27 cellular contexts compared by ENCODE assay signal in genomic region chr2:133204461-133204860, GRCh38.
DNase-seq lines count a peak whose midpoint lies in the region; FAIRE-seq and TF ChIP-seq lines count a peak whose summit lies in the region.
"Had no signal": no experiment of that assay in that cellular context is flagged by ENCODE, and none has a peak within 500 bp of the region (broad histone marks: within the 10 kb centered on the region; RNA-seq: fewer than 3 reads in every experiment).

No MANE protein-coding gene starts in this region.

- no peak overlapping the region for H3K4me3 ChIP-seq in fibroblast of villous mesenchyme (ENCODE audit: low read depth, low read length)
- no peak overlapping the region for H3K4me3 ChIP-seq in prostate gland
- H3K4me3 ChIP-seq: BLaER1, GM12878 had no signal

- no peak for TF ChIP-seq CTCF in AG09319 (IDR thresholded peaks at IDR 0.05; ENCODE audit: low read depth, low read length)
- no peak for TF ChIP-seq CTCF in fibroblast of villous mesenchyme (IDR thresholded peaks at IDR 0.05; ENCODE audit: insufficient read depth, low read depth, low read length)
- no peak for TF ChIP-seq CTCF in prostate gland (IDR thresholded peaks at IDR 0.05)

- no peaks in the 10 kb centered on the region for H3K27me3 ChIP-seq in prostate gland (replicated peaks; ENCODE audit: insufficient read depth)
- H3K27me3 ChIP-seq: BE2C, BLaER1 had no signal

- H3K4me1 ChIP-seq in prostate gland (replicated peaks), result no peaks in the 10 kb centered on the region
- H3K4me1 ChIP-seq: BE2C, BLaER1 had no signal

- intact Hi-C loops in prostate gland (cut with DNase I), result no loop called here

- H3K27ac ChIP-seq in prostate gland, result no peak overlapping the region
- H3K27ac ChIP-seq: BLaER1 had no signal

- H3K9me3 ChIP-seq in prostate gland, result no peaks in the 10 kb centered on the region
- H3K9me3 ChIP-seq: BE2C had no signal

- peak; percentile 98 for FAIRE-seq in endometrium (lab: Jason Lieb, UNC)
- FAIRE-seq: A204.1, GM12878, GM12892, GM18507 had no signal

- 79% methylated on average over 3 of the region's 3 CpGs for WGBS in prostate gland

- DNase-seq in AG09319 (ENCODE audit: extremely low read depth, low read depth), result peak; percentile 1
- peak; percentile 83 for DNase-seq in fibroblast of peridontal ligament (ENCODE audit: extremely low read depth)
- peak; percentile 24 for DNase-seq in fibroblast of villous mesenchyme (ENCODE audit: low read depth)
- no peak for DNase-seq in effector CD8-positive, alpha-beta T cell (lab: John Stamatoyannopoulos, UW)
- DNase-seq in NCI-H1694 treated with DMSO at 0.1 percent for 48 hours (lab: John Stamatoyannopoulos, UW), result no peak
- no peak for DNase-seq in NCI-H2171 treated with DMSO at 0.1 percent for 48 hours (lab: John Stamatoyannopoulos, UW)
- no peak for DNase-seq in prostate gland (ENCODE audit: low spot score)
- DNase-seq: 8988T; BE2C; C1 segment of cervical spinal cord; CD4-positive, alpha-beta memory T cell; CD4-positive, CD25-positive, alpha-beta regulatory T cell; CD8-positive, alpha-beta memory T cell; COR-L47; DMS 273 treated with DMSO at 0.1 percent for 48 hours; DMS153; DMS53; DMS79; DND-41; EL; GDM1 had no signal

- H3K36me3 ChIP-seq in prostate gland, result no peaks in the 10 kb centered on the region
- H3K36me3 ChIP-seq: BE2C, BLaER1 had no signal

- no peak for TF ChIP-seq POLR2A in prostate gland (IDR thresholded peaks at IDR 0.05)

Comparison
In these comparisons a context has a peak if more than half of its experiments do, and no peak if none do; other contexts are left out.
1. DNase-seq: peak in AG09319 (single experiment), fibroblast of peridontal ligament (single experiment) and fibroblast of villous mesenchyme (single experiment); none in effector CD8-positive, alpha-beta T cell (single experiment), NCI-H1694 treated with DMSO at 0.1 percent for 48 hours (single experiment), NCI-H2171 treated with DMSO at 0.1 percent for 48 hours (single experiment) and prostate gland (single experiment).